In genomic region chr10:62043493-62043938, GRCh38 we compare ENCODE assay signal across 9 cellular contexts.
A peak's percentile ranks its signal among the peaks of the same experiment; 100 is the strongest.
DNase-seq lines count a peak whose midpoint lies in the region; ATAC-seq, FAIRE-seq and TF ChIP-seq lines count a peak whose summit lies in the region.
"Had no signal": no experiment of that assay in that cellular context is flagged by ENCODE, and none has a peak within 500 bp of the region (broad histone marks: within the 10 kb centered on the region; RNA-seq: fewer than 3 reads in every experiment).

No MANE protein-coding gene starts in this region.

- TF ChIP-seq CTCF in Peyer's patch (IDR thresholded peaks at IDR 0.05) (no peak), epithelial cell of proximal tubule (conservative IDR thresholded peaks at IDR 0.05; ENCODE audit: low read depth, low read length) (no peak), progenitor cell of endocrine pancreas (IDR thresholded peaks at IDR 0.05; ENCODE audit: unreplicated experiment) (no peak), GM13976 (IDR thresholded peaks at IDR 0.05; ENCODE audit: borderline replicate concordance, control extremely low read depth, extremely low read depth, insufficient read depth, missing control alignments) (no peak), GM13977 (IDR thresholded peaks at IDR 0.05; ENCODE audit: extremely low read depth, insufficient read depth, missing control alignments) (no peak), pancreas (IDR thresholded peaks at IDR 0.05) (no peak)

- no peak overlapping the region for H3K4me3 Mint-ChIP-seq in progenitor cell of endocrine pancreas (ENCODE audit: low read depth)

- TF ChIP-seq POLR2A in Peyer's patch (IDR thresholded peaks at IDR 0.05): no peak

- H3K27me3 ChIP-seq in Peyer's patch: no peaks in the 10 kb centered on the region
- H3K27me3 ChIP-seq in pancreas: no peaks in the 10 kb centered on the region

- H3K9me3 Mint-ChIP-seq in progenitor cell of endocrine pancreas (ENCODE audit: low read depth): no peaks in the 10 kb centered on the region

- WGBS in pancreas, 2 donors: 73 to 81% methylated on average over 2 of the region's 2 CpGs

- peak overlapping the region; percentile 19 to 89 (median 58) for H3K27ac ChIP-seq in Peyer's patch
- no peak overlapping the region for H3K27ac ChIP-seq in pancreas

- in situ Hi-C loops in GM13976 (cut with MboI; ENCODE audit: low sequenced_read_pairs, unreplicated experiment) (loop anchor here (10.0 kb wide), 2 partner anchors 139 to 201 kb away; partner anchors contain the start of gene ARID5B), GM13977 (cut with MboI; ENCODE audit: low pct_unique_long_range_greater_than_20kb, low sequenced_read_pairs, unreplicated experiment) (loop anchor here (10.0 kb wide), 1 partner anchor 201 kb away; no protein-coding TSS in a partner anchor)

- ATAC-seq in pancreas: no peak

- no peaks in the 10 kb centered on the region for H3K27me3 Mint-ChIP-seq in progenitor cell of endocrine pancreas

- H3K4me1 ChIP-seq in Peyer's patch: peaks cover 0 to 60% (median 37%) of the 10 kb centered on the region in 4 donors
- peaks cover 0 to 7% (median 3%) of the 10 kb centered on the region in 3 donors for H3K4me1 ChIP-seq in pancreas

- H3K4me3 ChIP-seq in Peyer's patch (no peak overlapping the region), epithelial cell of proximal tubule (ENCODE audit: low read depth, low read length) (no peak overlapping the region), pancreas (no peak overlapping the region)

- peak overlapping the region; percentile 53 for H3K27ac Mint-ChIP-seq in progenitor cell of endocrine pancreas

- H3K9me3 ChIP-seq in Peyer's patch: no peaks in the 10 kb centered on the region
- no peaks in the 10 kb centered on the region for H3K9me3 ChIP-seq in pancreas

- H3K36me3 Mint-ChIP-seq in progenitor cell of endocrine pancreas (ENCODE audit: insufficient read depth): no peaks in the 10 kb centered on the region

- peak; percentile 15 for DNase-seq in Daoy (ENCODE audit: low read depth)
- DNase-seq in Peyer's patch: no peak
- peak; percentile 99 for DNase-seq in epithelial cell of proximal tubule (ENCODE audit: low read depth)
- no peak for DNase-seq in progenitor cell of endocrine pancreas (ENCODE audit: low spot score, unreplicated experiment)
- no peak for DNase-seq in SHP77 treated with DMSO at 0.1 percent for 48 hours (lab: John Stamatoyannopoulos, UW)
- no peak for DNase-seq in GM13976 (ENCODE audit: low spot score)
- no peak for DNase-seq in GM13977 (ENCODE audit: low spot score)
- no peak for DNase-seq in pancreas
- DNase-seq: NCI-H524 treated with DMSO at 0.1 percent for 48 hours had no signal

- no peak for FAIRE-seq in pancreas (lab: Jason Lieb, UNC)

- peaks cover 53% of the 10 kb centered on the region for H3K4me1 Mint-ChIP-seq in progenitor cell of endocrine pancreas (ENCODE audit: low read depth)

- H3K36me3 ChIP-seq in Peyer's patch (no peaks in the 10 kb centered on the region), pancreas (no peaks in the 10 kb centered on the region)

- intact Hi-C loops in pancreas (cut with DNase I): no loop called here

Comparison
In these comparisons a context has a peak if more than half of its experiments do, and no peak if none do; other contexts are left out.
1. DNase-seq: peak in Daoy (single experiment) and epithelial cell of proximal tubule (single experiment); none in Peyer's patch (0 of 3), progenitor cell of endocrine pancreas (single experiment), SHP77 treated with DMSO at 0.1 percent for 48 hours (single experiment), GM13976 (single experiment), GM13977 (single experiment) and pancreas (0 of 6).
2. H3K27ac ChIP-seq: peak in Peyer's patch (4 of 4); none in pancreas (0 of 4).